In genomic region chr2:192197387-192197786, GRCh38 we compare ENCODE assay signal across 15 cellular contexts. TPM values are rescaled to one million over a fixed set of nuclear protein-coding genes. Genes with fewer than 3 reads are reported as not detected.
DNase-seq lines count a peak whose midpoint lies in the region; ATAC-seq, FAIRE-seq and TF ChIP-seq lines count a peak whose summit lies in the region.
"Had no signal": no experiment of that assay in that cellular context is flagged by ENCODE, and none has a peak within 500 bp of the region (broad histone marks: within the 10 kb centered on the region; RNA-seq: fewer than 3 reads in every experiment).

No MANE protein-coding gene starts in this region.

- H3K4me1 ChIP-seq in neural progenitor cell, result peaks cover 14% of the 10 kb centered on the region
- peaks cover 0 to 20% (median 11%) of the 10 kb centered on the region in 3 donors for H3K4me1 ChIP-seq in pancreas

- H3K9me3 Mint-ChIP-seq in chondrocyte (ENCODE audit: low read depth) (no peaks in the 10 kb centered on the region), neural progenitor cell (no peaks in the 10 kb centered on the region), WTC11 (no peaks in the 10 kb centered on the region)
- H3K9me3 Mint-ChIP-seq: H9, T-cell had no signal

- no peaks in the 10 kb centered on the region for H3K36me3 ChIP-seq in neural progenitor cell
- no peaks in the 10 kb centered on the region for H3K36me3 ChIP-seq in pancreas

- H3K9me3 ChIP-seq in neural progenitor cell (ENCODE audit: low read depth) (no peaks in the 10 kb centered on the region), pancreas (no peaks in the 10 kb centered on the region)

- peaks cover 9% of the 10 kb centered on the region for H4K20me1 ChIP-seq in neural progenitor cell (ENCODE audit: low read depth)

- peaks cover 31% of the 10 kb centered on the region for H3K4me1 Mint-ChIP-seq in chondrocyte (ENCODE audit: low read depth)
- H3K4me1 Mint-ChIP-seq in neural progenitor cell, result peaks cover 22% of the 10 kb centered on the region
- H3K4me1 Mint-ChIP-seq in WTC11, result peaks cover 26% of the 10 kb centered on the region

- H2AFZ ChIP-seq in neural progenitor cell (replicated peaks), result no peak overlapping the region

- H3F3A ChIP-seq in neural progenitor cell (ENCODE audit: low read depth), result peaks cover 26% of the 10 kb centered on the region

- CTCF ChIA-PET in WTC11 (lab: Charles Lee), result no interaction called here

- FAIRE-seq in pancreas (lab: Jason Lieb, UNC), result no peak

- intact Hi-C loops in pancreas (cut with DNase I), result no loop called here

- H3K27ac Mint-ChIP-seq in chondrocyte (ENCODE audit: unreplicated experiment) (no peak overlapping the region), neural progenitor cell (no peak overlapping the region), WTC11 (no peak overlapping the region)
- H3K27ac Mint-ChIP-seq: H9, T-cell had no signal

- H3K27me3 ChIP-seq in neural progenitor cell (peaks cover 78% of the 10 kb centered on the region), pancreas (peaks cover 8 to 29% (median 14%) of the 10 kb centered on the region in 4 donors)

- in situ Hi-C loops in G401 (cut with HindIII; ENCODE audit: low sequenced_read_pairs), result no loop called here

- no peaks in the 10 kb centered on the region for H3K36me3 Mint-ChIP-seq in chondrocyte (ENCODE audit: low read depth)
- no peaks in the 10 kb centered on the region for H3K36me3 Mint-ChIP-seq in neural progenitor cell
- no peaks in the 10 kb centered on the region for H3K36me3 Mint-ChIP-seq in WTC11
- H3K36me3 Mint-ChIP-seq: T-cell had no signal

- H3K27ac ChIP-seq in neural progenitor cell (no peak overlapping the region), pancreas (no peak overlapping the region)
- H3K27ac ChIP-seq: HL-60 had no signal

- peak overlapping the region; percentile 95 for H3K4me2 ChIP-seq in neural progenitor cell

- no peak overlapping the region for H3K9ac ChIP-seq in neural progenitor cell

- H3K4me3 ChIP-seq in neural progenitor cell, result peak overlapping the region; percentile 65
- no peak overlapping the region for H3K4me3 ChIP-seq in pancreas

- WGBS in pancreas, 2 donors, result 63 to 69% methylated on average over 2 of the region's 2 CpGs

- POLR2A ChIA-PET in WTC11 (lab: Charles Lee), result no interaction called here

- no peaks in the 10 kb centered on the region for H3K79me2 ChIP-seq in neural progenitor cell (ENCODE audit: low read depth)

- DNase-seq in G401 (ENCODE audit: low spot score) (peak; percentile 66), NCI-H1694 treated with DMSO at 0.1 percent for 48 hours (lab: John Stamatoyannopoulos, UW) (peak; percentile 51), chondrocyte (ENCODE audit: low spot score) (no peak), neural progenitor cell (ENCODE audit: low spot score) (no peak), pancreas (no peak), WTC11 (ENCODE audit: low spot score) (no peak)
- DNase-seq: EL; H9; NCI-H2107; stimulated activated naive CD4-positive, alpha-beta T cell; T-cell had no signal

- ATAC-seq in pancreas, result no peak
- no peak for ATAC-seq in WTC11
- no peak for ATAC-seq in HG02852 (IDR thresholded peaks at IDR 0.05; ENCODE audit: unreplicated experiment)
- ATAC-seq in GM19395 (IDR thresholded peaks at IDR 0.05; ENCODE audit: unreplicated experiment), result no peak
- ATAC-seq: T-cell had no signal

- TF ChIP-seq CTCF in chondrocyte (IDR thresholded peaks at IDR 0.05) (peak; percentile 80), neural progenitor cell (IDR thresholded peaks at IDR 0.05) (peak; percentile 28), pancreas (IDR thresholded peaks at IDR 0.05) (no peak), WTC11 (IDR thresholded peaks at IDR 0.05) (no peak)

- H3K4me3 Mint-ChIP-seq in chondrocyte (ENCODE audit: unreplicated experiment) (no peak overlapping the region), neural progenitor cell (peak overlapping the region; percentile 90), WTC11 (no peak overlapping the region)

- H3K27me3 Mint-ChIP-seq in chondrocyte (ENCODE audit: low read depth), result peaks cover 15% of the 10 kb centered on the region
- peaks cover 26% of the 10 kb centered on the region for H3K27me3 Mint-ChIP-seq in neural progenitor cell (ENCODE audit: insufficient read depth, low read depth)
- peaks cover 57% of the 10 kb centered on the region for H3K27me3 Mint-ChIP-seq in WTC11 (ENCODE audit: low read depth)

TF ChIP-seq in WTC11, 78 proteins besides CTCF, POLR2A, EP300 and RAD21:
- TF ChIP-seq FOXP1 (CRISPR knock-in tag; IDR thresholded peaks at IDR 0.05; ENCODE audit: borderline replicate concordance) (no peak), SP1 (CRISPR knock-in tag; conservative IDR thresholded peaks at IDR 0.05) (no peak), JAZF1 (CRISPR knock-in tag; IDR thresholded peaks at IDR 0.05) (no peak), ARID4B (CRISPR knock-in tag; IDR thresholded peaks at IDR 0.05; ENCODE audit: borderline replicate concordance) (no peak), ESRRA (CRISPR knock-in tag; IDR thresholded peaks at IDR 0.05; ENCODE audit: borderline replicate concordance) (no peak), IRF1 (CRISPR knock-in tag; IDR thresholded peaks at IDR 0.05) (no peak), CBFB (CRISPR knock-in tag; IDR thresholded peaks at IDR 0.05; ENCODE audit: low read depth) (no peak)

RNA-seq across cellular contexts. Expression of gene TMEFF2, which starts 2.7 kb away (rescaled TPM):
- not detected in 2 replicates for total RNA-seq in G401 (2014; rRNA removed; shearing (Covaris generic))
- total RNA-seq in chondrocyte, result 1.4 to 8.6 TPM (median 1.5 TPM) in 3 replicates
- total RNA-seq in neural progenitor cell (ENCODE audit: low replicate concordance), result 0.56 and 1.7 TPM in 2 replicates
- under 1 TPM in 1 of 6 donors, not detected in 5; 0.75 TPM for total RNA-seq in pancreas
- under 1 TPM in 1 of 2 donors, not detected in 1; 0.05 TPM for polyA plus RNA-seq in pancreas
- total RNA-seq in WTC11 (2021), result 0.87 to 2.4 TPM (median 2.3 TPM) in 3 replicates
- total RNA-seq: cardiac septum, T-cell had no signal

Comparison
In these comparisons a context has a peak if more than half of its experiments do, and no peak if none do; other contexts are left out.
1. DNase-seq: peak in G401 (single experiment) and NCI-H1694 treated with DMSO at 0.1 percent for 48 hours (single experiment); none in chondrocyte (single experiment), neural progenitor cell (single experiment), pancreas (0 of 6) and WTC11 (single experiment).
2. CTCF ChIP-seq: peak in chondrocyte (single experiment) and neural progenitor cell (single experiment); none in pancreas (0 of 4) and WTC11 (single experiment).